ENCODE assay signal across 8 cellular contexts in the genomic region with DNA sequence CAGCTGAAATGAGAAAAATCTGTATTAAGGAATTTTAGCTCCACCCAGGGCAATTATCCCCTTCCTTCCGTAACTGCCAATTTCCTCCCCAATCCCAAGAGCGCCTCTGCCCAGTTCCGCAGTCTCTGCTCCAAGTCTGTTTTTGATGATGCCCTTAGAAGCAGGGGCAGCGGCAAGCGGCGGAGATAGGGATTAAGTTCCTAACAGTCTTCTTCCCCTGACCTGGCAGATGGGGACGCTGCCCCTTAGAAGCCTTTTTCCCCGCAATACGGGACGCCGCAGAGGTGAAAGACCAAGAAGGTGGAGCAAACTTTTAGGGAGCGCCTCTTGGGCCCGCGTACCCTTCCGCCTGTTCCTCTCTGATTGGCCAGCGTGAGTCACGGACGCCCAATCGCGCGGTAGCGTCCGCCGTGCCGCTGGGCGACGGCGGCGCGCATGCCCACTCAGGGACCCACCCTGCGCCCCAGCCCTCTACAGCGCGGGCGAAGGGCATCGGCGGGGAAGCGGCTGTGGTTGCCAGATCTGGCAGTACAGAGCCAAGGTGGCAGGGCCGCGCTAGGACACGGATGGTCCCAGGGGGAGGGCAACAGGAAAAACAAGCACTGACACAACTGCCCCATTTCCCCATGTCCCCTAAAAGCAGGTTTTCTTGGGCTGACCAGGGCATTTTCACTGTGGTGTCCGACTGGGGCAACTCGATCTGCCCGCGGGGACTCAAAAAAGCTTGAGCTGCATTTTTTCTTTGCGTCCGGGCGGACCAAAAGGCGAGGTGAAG. TPM values are rescaled to one million over a fixed set of nuclear protein-coding genes. Genes with fewer than 3 reads are reported as not detected.
DNase-seq lines count a peak whose midpoint lies in the region; ATAC-seq, FAIRE-seq and TF ChIP-seq lines count a peak whose summit lies in the region.

No MANE protein-coding gene starts in this region.

- H3K27ac ChIP-seq in endodermal cell (ENCODE audit: low read depth, low read length) (peak overlapping the region; percentile 81), mesendoderm (ENCODE audit: low read depth, low read length) (peak overlapping the region; percentile 89)

- H3K4me3 ChIP-seq in Caco-2 (ENCODE audit: low read depth, low read length) (peak overlapping the region; percentile 58), endodermal cell (ENCODE audit: low read length) (peak overlapping the region; percentile 87), mesendoderm (ENCODE audit: low read length) (peak overlapping the region; percentile 84)

- no peak overlapping the region for H2AK5ac ChIP-seq in mesendoderm (ENCODE audit: low read length)

- H3K9me3 Mint-ChIP-seq in Caco-2 (ENCODE audit: unreplicated experiment) (no peaks in the 10 kb centered on the region), endodermal cell (no peaks in the 10 kb centered on the region)
- no peaks in the 10 kb centered on the region for H3K9me3 Mint-ChIP-seq in activated CD8-positive, alpha-beta memory T cell treated with anti-CD3 and anti-CD28 coated beads, Interleukin-2, amount 10 ng/mL, durations not matched to agents 7 days and 5 days (ENCODE audit: low read depth)

- DNase-seq in Caco-2 (peak; percentile 91 to 93), HTR-8/SVneo (ENCODE audit: insufficient read length, low spot score) (peak; percentile 83), NOMO-1 treated with DMSO at 0.1 percent for 48 hours (lab: John Stamatoyannopoulos, UW; ENCODE audit: unreplicated experiment) (peak; percentile 93), endodermal cell (peak; percentile 95), mesendoderm (peak; percentile 95)
- DNase-seq in activated CD8-positive, alpha-beta memory T cell treated with anti-CD3 and anti-CD28 coated beads, Interleukin-2, amount 10 ng/mL, durations not matched to agents 7 days and 5 days: peak; percentile 92
- peak; percentile 73 for DNase-seq in stimulated activated CD8-positive, alpha-beta memory T cell treated with anti-CD3 and anti-CD28 coated beads, Interleukin-15, amount 100 ng/mL, for 1 hour (ENCODE audit: low read depth)

- peak overlapping the region; percentile 99 for H3K4me2 ChIP-seq in mesendoderm (ENCODE audit: low read length)

- peak overlapping the region; percentile 91 for H3K4me3 Mint-ChIP-seq in Caco-2 (ENCODE audit: unreplicated experiment)
- H3K4me3 Mint-ChIP-seq in activated CD8-positive, alpha-beta memory T cell treated with anti-CD3 and anti-CD28 coated beads, Interleukin-2, amount 10 ng/mL, durations not matched to agents 7 days and 5 days: peak overlapping the region; percentile 89
- H3K4me3 Mint-ChIP-seq in endodermal cell: peak overlapping the region; percentile 82

- H3K4me1 Mint-ChIP-seq in Caco-2 (ENCODE audit: low read depth, unreplicated experiment) (peaks cover 43% of the 10 kb centered on the region), endodermal cell (peaks cover 43% of the 10 kb centered on the region)
- H3K4me1 Mint-ChIP-seq in activated CD8-positive, alpha-beta memory T cell treated with anti-CD3 and anti-CD28 coated beads, Interleukin-2, amount 10 ng/mL, durations not matched to agents 7 days and 5 days: peaks cover 34% of the 10 kb centered on the region

- H4K8ac ChIP-seq in mesendoderm (ENCODE audit: low read depth, low read length): no peak overlapping the region

- H2BK5ac ChIP-seq in mesendoderm (ENCODE audit: low read length): peak overlapping the region; percentile 71

- intact Hi-C loops in Caco-2 (cut with micrococcal nuclease; ENCODE audit: unreplicated experiment): loop anchor here (1.0 to 10.0 kb wide), 4 partner anchors 27 to 701 kb away; partner anchors contain the start of gene DIAPH3

- peak overlapping the region; percentile 95 for H3K56ac ChIP-seq in mesendoderm (ENCODE audit: low read length)

- no peaks in the 10 kb centered on the region for H3K27me3 Mint-ChIP-seq in Caco-2 (ENCODE audit: insufficient read depth, unreplicated experiment)
- no peaks in the 10 kb centered on the region for H3K27me3 Mint-ChIP-seq in activated CD8-positive, alpha-beta memory T cell treated with anti-CD3 and anti-CD28 coated beads, Interleukin-2, amount 10 ng/mL, durations not matched to agents 7 days and 5 days
- no peaks in the 10 kb centered on the region for H3K27me3 Mint-ChIP-seq in endodermal cell (ENCODE audit: insufficient read depth)

- peak overlapping the region; percentile 3 for H3K23ac ChIP-seq in mesendoderm (ENCODE audit: low read length)

- no peak overlapping the region for H2BK15ac ChIP-seq in mesendoderm (replicated peaks; ENCODE audit: low read depth)

- no peak overlapping the region for H2BK120ac ChIP-seq in mesendoderm (ENCODE audit: low read depth, low read length)

- POLR2A ChIA-PET in Caco-2 (lab: Charles Lee): interaction anchor here (0.7 kb wide), 1 partner anchor 258 kb away, joined by 3 read pairs; no protein-coding TSS in a partner anchor

- peak; percentile 67 for FAIRE-seq in HTR-8/SVneo (lab: Jason Lieb, UNC)

- no peak overlapping the region for H3K4ac ChIP-seq in mesendoderm (ENCODE audit: low read depth, low read length)

- peaks cover 19% of the 10 kb centered on the region for H3K36me3 Mint-ChIP-seq in Caco-2 (ENCODE audit: insufficient read depth, unreplicated experiment)
- H3K36me3 Mint-ChIP-seq in activated CD8-positive, alpha-beta memory T cell treated with anti-CD3 and anti-CD28 coated beads, Interleukin-2, amount 10 ng/mL, durations not matched to agents 7 days and 5 days: no peaks in the 10 kb centered on the region
- no peaks in the 10 kb centered on the region for H3K36me3 Mint-ChIP-seq in endodermal cell (ENCODE audit: low read depth)

- peak overlapping the region; percentile 100 for H3K18ac ChIP-seq in mesendoderm (ENCODE audit: low read length)

- no peaks in the 10 kb centered on the region for H3K9me3 ChIP-seq in Caco-2
- no peaks in the 10 kb centered on the region for H3K9me3 ChIP-seq in endodermal cell (ENCODE audit: control insufficient read depth, low read length)

- 0% methylated on average over 20 to 48 of the region's 48 CpGs for WGBS in endodermal cell (ENCODE audit: insufficient coverage in 1 of 2, insufficient read length in 1 of 2), 2 experiments
- WGBS in mesendoderm (ENCODE audit: extremely low coverage, insufficient coverage, low lambda C conversion rate): no CpG with 5 or more reads among the region's 48 CpGs

- peaks cover 7% of the 10 kb centered on the region for H3K79me1 ChIP-seq in mesendoderm (ENCODE audit: low read length)

- H3K27ac Mint-ChIP-seq in Caco-2 (ENCODE audit: unreplicated experiment) (peak overlapping the region; percentile 85), endodermal cell (peak overlapping the region; percentile 97)
- peak overlapping the region; percentile 95 for H3K27ac Mint-ChIP-seq in activated CD8-positive, alpha-beta memory T cell treated with anti-CD3 and anti-CD28 coated beads, Interleukin-2, amount 10 ng/mL, durations not matched to agents 7 days and 5 days

- H4K5ac ChIP-seq in mesendoderm (ENCODE audit: low read length): peak overlapping the region; percentile 68

- TF ChIP-seq CTCF in Caco-2 (IDR thresholded peaks at IDR 0.05; ENCODE audit: insufficient read depth in 1 of 2, low read depth in 1 of 2, low read length in 1 of 2, severe bottlenecking in 1 of 2, unreplicated experiment in 1 of 2) (peak in 1 of 2 experiments; percentile 9), endodermal cell (conservative IDR thresholded peaks at IDR 0.05) (no peak)

- peaks cover 11% of the 10 kb centered on the region for H3K79me2 ChIP-seq in mesendoderm (ENCODE audit: control insufficient read depth, insufficient read depth, low read length)

- BruUV-seq in Caco-2 (replicated peaks; lab: Mats Ljungman, UMichigan): no TSS peak

- H3K9ac ChIP-seq in endodermal cell (ENCODE audit: extremely low read depth, low read length, poor library complexity, severe bottlenecking): peak overlapping the region; percentile 59
- peak overlapping the region; percentile 97 for H3K9ac ChIP-seq in mesendoderm (ENCODE audit: low read length)

- ATAC-seq in GM21381 (IDR thresholded peaks at IDR 0.05; ENCODE audit: unreplicated experiment): peak; percentile 70
- ATAC-seq in activated CD8-positive, alpha-beta memory T cell treated with anti-CD3 and anti-CD28 coated beads, Interleukin-2, amount 10 ng/mL, durations not matched to agents 7 days and 5 days: peak; percentile 89

- H3K4me1 ChIP-seq in Caco-2: peaks cover 32% of the 10 kb centered on the region
- peaks cover 6% of the 10 kb centered on the region for H3K4me1 ChIP-seq in endodermal cell (ENCODE audit: control insufficient read depth, insufficient read depth, low read length)
- H3K4me1 ChIP-seq in mesendoderm (ENCODE audit: control insufficient read depth, low read depth, low read length): no peaks in the 10 kb centered on the region

- H3K27me3 ChIP-seq in Caco-2 (replicated peaks; ENCODE audit: control insufficient read depth, insufficient read depth, low read length) (no peaks in the 10 kb centered on the region), endodermal cell (ENCODE audit: control insufficient read depth, insufficient read depth, low read length, poor library complexity, severe bottlenecking) (no peaks in the 10 kb centered on the region), mesendoderm (ENCODE audit: insufficient read depth, low read length, poor library complexity) (no peaks in the 10 kb centered on the region)

- H3K36me3 ChIP-seq in Caco-2 (ENCODE audit: control insufficient read depth, insufficient read depth, low read length) (no peaks in the 10 kb centered on the region), endodermal cell (ENCODE audit: control insufficient read depth, insufficient read depth, low read length) (no peaks in the 10 kb centered on the region), mesendoderm (ENCODE audit: control insufficient read depth, insufficient read depth, low read length) (no peaks in the 10 kb centered on the region)

- CTCF ChIA-PET in Caco-2 (lab: Charles Lee): interaction anchor here (0.7 to 1.1 kb wide), 2 partner anchors 35 to 1197 kb away, joined by 3 to 7 read pairs; no protein-coding TSS in a partner anchor
- CTCF ChIA-PET in activated CD8-positive, alpha-beta memory T cell treated with anti-CD3 and anti-CD28 coated beads, Interleukin-2, amount 10 ng/mL, durations not matched to agents 7 days and 5 days (lab: Charles Lee): interaction anchor here (1.5 to 3.6 kb wide), 3 partner anchors 11 to 35 kb away, joined by 4 to 18 read pairs (median 15); no protein-coding TSS in a partner anchor

RNA-seq across cellular contexts. Expression of gene TDRD3, which starts 0.8 kb away (rescaled TPM):
- 16.3 and 17.2 TPM in 2 replicates for total RNA-seq in Caco-2 (2022)
- total RNA-seq in activated CD8-positive, alpha-beta memory T cell treated with anti-CD3 and anti-CD28 coated beads, Interleukin-2, amount 10 ng/mL, durations not matched to agents 7 days and 5 days: 10 to 100 TPM; 25.0 to 26.1 TPM
- 10 to 100 TPM; 25.3 to 36.1 TPM for total RNA-seq in endodermal cell
- 24.7 TPM for polyA plus RNA-seq in endodermal cell (2013, experiment 1 of 2)
- polyA plus RNA-seq in endodermal cell (2013, experiment 2 of 2): 23.7 TPM
- 13.4 TPM for polyA plus RNA-seq in mesendoderm (2013, experiment 1 of 2)
- polyA plus RNA-seq in mesendoderm (2013, experiment 2 of 2): 13.2 TPM

Comparison
In these comparisons a context has a peak if more than half of its experiments do, and no peak if none do; other contexts are left out.
1. Peak in every context shown above with its lines: DNase-seq, ATAC-seq, H3K4me3 ChIP-seq and H3K27ac ChIP-seq.